In the genomic region with DNA sequence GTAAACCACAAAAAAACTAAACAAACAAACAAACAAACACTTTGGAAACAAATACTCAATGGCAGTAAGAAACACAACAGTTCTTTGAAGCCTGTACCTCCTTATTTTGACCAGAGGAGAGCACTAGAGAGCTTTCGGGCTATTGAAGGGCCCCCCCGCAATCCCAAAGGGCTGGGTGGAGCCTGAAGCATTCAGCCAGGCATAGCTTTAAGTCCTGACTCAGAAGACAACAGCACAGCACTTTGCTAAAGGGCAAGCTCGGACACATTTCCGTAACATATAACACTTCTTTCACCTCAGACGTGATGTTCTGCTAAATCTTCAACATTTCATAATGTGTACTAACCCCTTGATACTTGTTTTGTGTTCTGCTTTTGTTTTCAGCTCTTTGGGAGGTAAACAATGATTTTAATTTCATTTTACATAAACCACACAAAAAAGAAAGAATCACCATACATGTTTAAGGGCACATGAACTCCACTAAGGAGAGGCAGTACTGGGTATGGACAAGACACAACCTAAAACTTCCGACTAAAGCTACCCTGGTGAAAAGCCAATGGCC, we compare ENCODE assay signal across 8 cellular contexts. TPM values are rescaled to one million over a fixed set of nuclear protein-coding genes. Genes with fewer than 3 reads are reported as not detected.
DNase-seq lines count a peak whose midpoint lies in the region; ATAC-seq and TF ChIP-seq lines count a peak whose summit lies in the region.

No MANE protein-coding gene starts in this region.

- TF ChIP-seq CTCF in brain (conservative IDR thresholded peaks at IDR 0.05) = peak; percentile 93 to 94
- peak; percentile 94 for TF ChIP-seq CTCF in retinal pigment epithelial cell (conservative IDR thresholded peaks at IDR 0.05; ENCODE audit: low read depth, low read length)

- no peak overlapping the region for H3K4me3 Mint-ChIP-seq in activated CD4-positive, alpha-beta T cell treated with anti-CD3 and anti-CD28 coated beads, Interleukin-2, amount 10 ng/mL, durations not matched to agents 24 days and 14 days
- H3K4me3 Mint-ChIP-seq in brain = peak overlapping the region; percentile 13 to 63 (median 38)

- H3K4me3 ChIP-seq in retinal pigment epithelial cell (ENCODE audit: low read length) = peak overlapping the region; percentile 30

- H3K27me3 Mint-ChIP-seq in activated CD4-positive, alpha-beta T cell treated with anti-CD3 and anti-CD28 coated beads, Interleukin-2, amount 10 ng/mL, durations not matched to agents 24 days and 14 days = peaks cover 9% of the 10 kb centered on the region
- no peaks in the 10 kb centered on the region for H3K27me3 Mint-ChIP-seq in brain

- H3K27ac Mint-ChIP-seq in activated CD4-positive, alpha-beta T cell treated with anti-CD3 and anti-CD28 coated beads, Interleukin-2, amount 10 ng/mL, durations not matched to agents 24 days and 14 days = no peak overlapping the region
- peak overlapping the region; percentile 49 to 84 (median 59) for H3K27ac Mint-ChIP-seq in brain

- H3K36me3 Mint-ChIP-seq in activated CD4-positive, alpha-beta T cell treated with anti-CD3 and anti-CD28 coated beads, Interleukin-2, amount 10 ng/mL, durations not matched to agents 24 days and 14 days (ENCODE audit: low read depth) = no peaks in the 10 kb centered on the region
- H3K36me3 Mint-ChIP-seq in brain = no peaks in the 10 kb centered on the region

- DNase-seq in activated CD4-positive, alpha-beta T cell treated with anti-CD3 and anti-CD28 coated beads, Interleukin-2, amount 10 ng/mL, durations not matched to agents 24 days and 14 days = peak; percentile 76
- no peak for DNase-seq in activated CD4-positive, alpha-beta T cell treated with anti-CD3 and anti-CD28 coated beads, Interleukin-2, amount 50 U/mL, for 1 hour
- DNase-seq in HuH-7 (ENCODE audit: low spot score) = peak; percentile 73
- DNase-seq in NOMO-1 treated with DMSO at 0.1 percent for 48 hours (lab: John Stamatoyannopoulos, UW; ENCODE audit: unreplicated experiment) = peak; percentile 84
- DNase-seq in iPS DF 19.7 (ENCODE audit: low read depth, low spot score) = peak; percentile 38
- DNase-seq in retinal pigment epithelial cell (ENCODE audit: low read depth) = peak; percentile 59

- intact Hi-C loops in activated CD4-positive, alpha-beta T cell treated with anti-CD3 and anti-CD28 coated beads, Interleukin-2, amount 10 ng/mL, durations not matched to agents 24 days and 14 days (cut with micrococcal nuclease) = loop anchor here (10.0 kb wide), 1 partner anchor 262 kb away; no protein-coding TSS in a partner anchor

- peak; percentile 94 for ATAC-seq in GM21737 (IDR thresholded peaks at IDR 0.05; ENCODE audit: unreplicated experiment)

- H3K9me3 Mint-ChIP-seq in activated CD4-positive, alpha-beta T cell treated with anti-CD3 and anti-CD28 coated beads, Interleukin-2, amount 10 ng/mL, durations not matched to agents 24 days and 14 days = no peaks in the 10 kb centered on the region
- H3K9me3 Mint-ChIP-seq in brain = peaks cover 0 to 2% (median 0%) of the 10 kb centered on the region in 5 experiments

- peaks cover 3% of the 10 kb centered on the region for H3K4me1 Mint-ChIP-seq in activated CD4-positive, alpha-beta T cell treated with anti-CD3 and anti-CD28 coated beads, Interleukin-2, amount 10 ng/mL, durations not matched to agents 24 days and 14 days
- peaks cover 26% of the 10 kb centered on the region for H3K4me1 Mint-ChIP-seq in brain

RNA-seq across cellular contexts. Expression of gene SHCBP1L, which starts 9.7 kb away (rescaled TPM):
- not detected in 2 replicates for total RNA-seq in activated CD4-positive, alpha-beta T cell treated with anti-CD3 and anti-CD28 coated beads, Interleukin-2, amount 10 ng/mL, durations not matched to agents 24 days and 14 days
- polyA plus RNA-seq in brain (ENCODE audit: insufficient read depth, low read depth, low replicate concordance) = not detected
